Comparison of ENCODE assay signal across 12 cellular contexts in the genomic region with DNA sequence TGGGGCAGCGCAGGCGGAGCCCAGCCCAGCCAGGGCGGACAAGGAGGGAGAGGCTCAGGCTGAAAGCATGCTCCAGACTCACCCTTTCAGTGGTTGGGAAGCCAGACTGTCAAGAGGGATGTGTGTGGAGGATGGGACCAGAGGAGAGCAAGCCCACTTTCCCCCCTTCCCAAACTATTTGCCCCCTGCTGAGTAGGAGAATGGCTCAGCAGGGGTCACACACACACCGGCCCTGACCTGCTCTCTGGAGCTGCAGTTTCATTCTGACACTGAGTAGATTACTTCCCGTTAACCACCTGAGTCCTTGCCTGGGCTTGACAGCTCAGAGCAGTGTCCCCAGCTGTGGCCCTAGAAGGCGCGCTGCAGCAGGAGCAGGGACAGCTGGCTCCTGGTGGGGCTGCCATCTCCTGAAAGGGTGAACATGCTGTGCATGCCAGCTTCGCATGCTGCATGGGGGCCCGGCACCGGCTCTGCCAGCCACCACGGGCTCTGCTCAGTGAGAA. TPM values are rescaled to one million over a fixed set of nuclear protein-coding genes. Genes with fewer than 3 reads are reported as not detected.
DNase-seq lines count a peak whose midpoint lies in the region; TF ChIP-seq lines count a peak whose summit lies in the region.
"Had no signal": no experiment of that assay in that cellular context is flagged by ENCODE, and none has a peak within 500 bp of the region (broad histone marks: within the 10 kb centered on the region; RNA-seq: fewer than 3 reads in every experiment).

No MANE protein-coding gene starts in this region.

- H3K36me3 ChIP-seq in esophagus muscularis mucosa (peaks cover 4 to 69% (median 31%) of the 10 kb centered on the region in 4 donors), spleen (peaks cover 0 to 12% (median 0%) of the 10 kb centered on the region in 6 donors)

- H3K27me3 ChIP-seq in esophagus muscularis mucosa (no peaks in the 10 kb centered on the region), spleen (replicated peaks in 1 of 7) (peaks cover 0 to 11% (median 0%) of the 10 kb centered on the region in 7 donors)

- WGBS in esophagus muscularis mucosa = 86% methylated on average over 7 of the region's 11 CpGs
- 66 to 77% (median 75%) methylated on average over 10 to 11 of the region's 11 CpGs for WGBS in spleen, 5 donors

- H3K4me1 ChIP-seq in esophagus muscularis mucosa (peaks cover 0 to 24% (median 10%) of the 10 kb centered on the region in 4 donors), spleen (peaks cover 0 to 31% (median 7%) of the 10 kb centered on the region in 6 donors)
- H3K4me1 ChIP-seq: Caco-2 had no signal

- intact Hi-C loops in esophagus muscularis mucosa (cut with DNase I) = no loop called here
- intact Hi-C loops in spleen (cut with DNase I; ENCODE audit: low total_unique reads) = no loop called here

- DNase-seq in GM20000 (ENCODE audit: low spot score) (peak; percentile 40), NCI-H2107 (lab: John Stamatoyannopoulos, UW) (peak; percentile 61), esophagus muscularis mucosa (ENCODE audit: extremely low spot score) (no peak), spleen (no peak), HPDE6-E6E7 (ENCODE audit: extremely low spot score) (no peak), NCI-H2029 treated with DMSO at 0.1 percent for 48 hours (lab: John Stamatoyannopoulos, UW) (no peak)
- no peak for DNase-seq in stimulated activated CD4-positive, alpha-beta T cell treated with anti-CD3 and anti-CD28 coated beads, Interleukin-15, amount 100 ng/mL, for 24 hours
- DNase-seq: activated naive CD4-positive, alpha-beta T cell treated with anti-CD3 and anti-CD28 coated beads for 36 hours; Caco-2; kidney; stimulated activated CD4-positive, alpha-beta T cell treated with anti-CD3 and anti-CD28 coated beads, Interleukin-12 subunit alpha, Interleukin-12 subunit beta, amount 100 ng/mL, for 4 hours had no signal

- TF ChIP-seq POLR2A in esophagus muscularis mucosa (IDR thresholded peaks at IDR 0.05; ENCODE audit: low read depth) = no peak
- TF ChIP-seq POLR2A in spleen (IDR thresholded peaks at IDR 0.05) = no peak

- TF ChIP-seq CTCF in GM20000 (IDR thresholded peaks at IDR 0.05; ENCODE audit: extremely low read depth, missing control alignments) = no peak
- no peak for TF ChIP-seq CTCF in esophagus muscularis mucosa (IDR thresholded peaks at IDR 0.05)
- no peak for TF ChIP-seq CTCF in spleen (IDR thresholded peaks at IDR 0.05 in 8 of 11, conservative IDR thresholded peaks at IDR 0.05 in 3 of 11)

- H3K9me3 ChIP-seq in esophagus muscularis mucosa = no peaks in the 10 kb centered on the region
- H3K9me3 ChIP-seq in spleen = no peaks in the 10 kb centered on the region
- H3K9me3 ChIP-seq: Caco-2 had no signal

- H3K4me3 ChIP-seq in esophagus muscularis mucosa = no peak overlapping the region
- peak overlapping the region in 1 of 8 donors; percentile 59 for H3K4me3 ChIP-seq in spleen

- TF ChIP-seq EP300 in esophagus muscularis mucosa (IDR thresholded peaks at IDR 0.05) = no peak

- H3K27ac ChIP-seq in esophagus muscularis mucosa (replicated peaks in 1 of 4) = peak overlapping the region in 3 of 4 donors; percentile 24 to 42 (median 40)
- peak overlapping the region in 7 of 8 donors; percentile 51 to 92 (median 81) for H3K27ac ChIP-seq in spleen

RNA-seq across cellular contexts. Expression of a gene that starts 51.6 kb away (rescaled TPM):
- total RNA-seq in esophagus muscularis mucosa (1 to 10 TPM; 1.9 to 6.2 (median 2.9) TPM), spleen (1 to 10 TPM in 1 of 7 donors, under 1 TPM in 3, not detected in 3; 0.06 to 2.6 (median 0.27) TPM)
- under 1 TPM; 0.02 to 0.38 (median 0.05) TPM for polyA plus RNA-seq in spleen
- total RNA-seq: activated naive CD4-positive, alpha-beta T cell treated with anti-CD3 and anti-CD28 coated beads for 36 hours; Caco-2; chondrocyte had no signal

Comparison
In these comparisons a context has a peak if more than half of its experiments do, and no peak if none do; other contexts are left out.
1. DNase-seq: peak in GM20000 (single experiment) and NCI-H2107 (single experiment); none in esophagus muscularis mucosa (single experiment), spleen (single experiment), HPDE6-E6E7 (single experiment), stimulated activated CD4-positive, alpha-beta T cell treated with anti-CD3 and anti-CD28 coated beads, Interleukin-15, amount 100 ng/mL, for 24 hours (single experiment) and NCI-H2029 treated with DMSO at 0.1 percent for 48 hours (single experiment).